In the genomic region with DNA sequence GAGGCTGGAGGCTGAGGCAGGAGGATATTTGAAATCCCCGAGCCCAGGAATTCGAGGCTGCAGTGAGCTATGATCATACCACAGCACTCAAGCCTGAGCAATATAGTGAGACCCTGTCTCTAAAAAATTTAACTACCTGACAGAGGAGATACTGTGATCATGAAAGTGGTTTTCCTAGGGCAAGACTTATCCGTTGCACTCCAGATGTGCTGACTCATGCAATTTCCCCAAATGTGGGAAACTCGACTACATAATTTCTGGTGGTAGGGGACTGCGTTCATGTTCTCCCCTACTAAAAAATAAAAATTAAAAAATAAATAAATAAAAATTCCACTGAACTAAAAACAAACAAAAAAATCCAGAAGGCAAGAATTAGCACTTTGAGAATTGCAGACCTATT, we compare ENCODE assay signal across 1 cellular context.
TF ChIP-seq lines count a peak whose summit lies in the region.

No MANE protein-coding gene starts in this region.

TF ChIP-seq in K562, 482 proteins besides CTCF, POLR2A, EP300 and RAD21 (continued from another document):
- no peak for TF ChIP-seq KDM4B (IDR thresholded peaks at IDR 0.05; ENCODE audit: borderline replicate concordance in 2 of 2, low read depth in 1 of 2)
- TF ChIP-seq, protein P1, sequence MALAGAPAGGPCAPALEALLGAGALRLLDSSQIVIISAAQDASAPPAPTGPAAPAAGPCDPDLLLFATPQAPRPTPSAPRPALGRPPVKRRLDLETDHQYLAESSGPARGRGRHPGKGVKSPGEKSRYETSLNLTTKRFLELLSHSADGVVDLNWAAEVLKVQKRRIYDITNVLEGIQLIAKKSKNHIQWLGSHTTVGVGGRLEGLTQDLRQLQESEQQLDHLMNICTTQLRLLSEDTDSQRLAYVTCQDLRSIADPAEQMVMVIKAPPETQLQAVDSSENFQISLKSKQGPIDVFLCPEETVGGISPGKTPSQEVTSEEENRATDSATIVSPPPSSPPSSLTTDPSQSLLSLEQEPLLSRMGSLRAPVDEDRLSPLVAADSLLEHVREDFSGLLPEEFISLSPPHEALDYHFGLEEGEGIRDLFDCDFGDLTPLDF (CRISPR knock-in tag; IDR thresholded peaks at IDR 0.05): no peak
- no peak for TF ChIP-seq ZNF717 (CRISPR knock-in tag; IDR thresholded peaks at IDR 0.05)
- TF ChIP-seq, protein P2, sequence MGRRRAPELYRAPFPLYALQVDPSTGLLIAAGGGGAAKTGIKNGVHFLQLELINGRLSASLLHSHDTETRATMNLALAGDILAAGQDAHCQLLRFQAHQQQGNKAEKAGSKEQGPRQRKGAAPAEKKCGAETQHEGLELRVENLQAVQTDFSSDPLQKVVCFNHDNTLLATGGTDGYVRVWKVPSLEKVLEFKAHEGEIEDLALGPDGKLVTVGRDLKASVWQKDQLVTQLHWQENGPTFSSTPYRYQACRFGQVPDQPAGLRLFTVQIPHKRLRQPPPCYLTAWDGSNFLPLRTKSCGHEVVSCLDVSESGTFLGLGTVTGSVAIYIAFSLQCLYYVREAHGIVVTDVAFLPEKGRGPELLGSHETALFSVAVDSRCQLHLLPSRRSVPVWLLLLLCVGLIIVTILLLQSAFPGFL (CRISPR knock-in tag; IDR thresholded peaks at IDR 0.05): no peak
- TF ChIP-seq SNRNP70 (optimal IDR thresholded peaks at IDR 0.05; ENCODE audit: low read depth, low read length): no peak
- TF ChIP-seq SMARCA4 (IDR thresholded peaks at IDR 0.05): peak; percentile 71
- TF ChIP-seq, protein P3, sequence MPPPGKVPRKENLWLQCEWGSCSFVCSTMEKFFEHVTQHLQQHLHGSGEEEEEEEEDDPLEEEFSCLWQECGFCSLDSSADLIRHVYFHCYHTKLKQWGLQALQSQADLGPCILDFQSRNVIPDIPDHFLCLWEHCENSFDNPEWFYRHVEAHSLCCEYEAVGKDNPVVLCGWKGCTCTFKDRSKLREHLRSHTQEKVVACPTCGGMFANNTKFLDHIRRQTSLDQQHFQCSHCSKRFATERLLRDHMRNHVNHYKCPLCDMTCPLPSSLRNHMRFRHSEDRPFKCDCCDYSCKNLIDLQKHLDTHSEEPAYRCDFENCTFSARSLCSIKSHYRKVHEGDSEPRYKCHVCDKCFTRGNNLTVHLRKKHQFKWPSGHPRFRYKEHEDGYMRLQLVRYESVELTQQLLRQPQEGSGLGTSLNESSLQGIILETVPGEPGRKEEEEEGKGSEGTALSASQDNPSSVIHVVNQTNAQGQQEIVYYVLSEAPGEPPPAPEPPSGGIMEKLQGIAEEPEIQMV (tag; conservative IDR thresholded peaks at IDR 0.05; ENCODE audit: low read depth): no peak
- TF ChIP-seq HLTF (IDR thresholded peaks at IDR 0.05): no peak
- no peak for TF ChIP-seq E2F3 (CRISPR knock-in tag; IDR thresholded peaks at IDR 0.05)
- TF ChIP-seq PHF21A (IDR thresholded peaks at IDR 0.05; ENCODE audit: borderline replicate concordance, low read depth): no peak
- peak; percentile 51; the same call in 1 of the 2 replicates for TF ChIP-seq BACH1 (tag; IDR thresholded peaks at IDR 0.05)
- no peak for TF ChIP-seq ZSCAN32 (CRISPR knock-in tag; IDR thresholded peaks at IDR 0.05)
- no peak for TF ChIP-seq LARP7 (IDR thresholded peaks at IDR 0.05)
- peak; percentile 49; the same call in 1 of the 2 replicates for TF ChIP-seq NFE2L1 (tag; IDR thresholded peaks at IDR 0.05; ENCODE audit: borderline replicate concordance, low read depth)
- TF ChIP-seq, protein P4, sequence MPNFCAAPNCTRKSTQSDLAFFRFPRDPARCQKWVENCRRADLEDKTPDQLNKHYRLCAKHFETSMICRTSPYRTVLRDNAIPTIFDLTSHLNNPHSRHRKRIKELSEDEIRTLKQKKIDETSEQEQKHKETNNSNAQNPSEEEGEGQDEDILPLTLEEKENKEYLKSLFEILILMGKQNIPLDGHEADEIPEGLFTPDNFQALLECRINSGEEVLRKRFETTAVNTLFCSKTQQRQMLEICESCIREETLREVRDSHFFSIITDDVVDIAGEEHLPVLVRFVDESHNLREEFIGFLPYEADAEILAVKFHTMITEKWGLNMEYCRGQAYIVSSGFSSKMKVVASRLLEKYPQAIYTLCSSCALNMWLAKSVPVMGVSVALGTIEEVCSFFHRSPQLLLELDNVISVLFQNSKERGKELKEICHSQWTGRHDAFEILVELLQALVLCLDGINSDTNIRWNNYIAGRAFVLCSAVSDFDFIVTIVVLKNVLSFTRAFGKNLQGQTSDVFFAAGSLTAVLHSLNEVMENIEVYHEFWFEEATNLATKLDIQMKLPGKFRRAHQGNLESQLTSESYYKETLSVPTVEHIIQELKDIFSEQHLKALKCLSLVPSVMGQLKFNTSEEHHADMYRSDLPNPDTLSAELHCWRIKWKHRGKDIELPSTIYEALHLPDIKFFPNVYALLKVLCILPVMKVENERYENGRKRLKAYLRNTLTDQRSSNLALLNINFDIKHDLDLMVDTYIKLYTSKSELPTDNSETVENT (CRISPR knock-in tag; IDR thresholded peaks at IDR 0.05): no peak
- TF ChIP-seq PHF20 (IDR thresholded peaks at IDR 0.05; ENCODE audit: partially characterized antibody): no peak
- TF ChIP-seq CHCHD3 (CRISPR knock-in tag; IDR thresholded peaks at IDR 0.05): no peak
- TF ChIP-seq ZNF316 (IDR thresholded peaks at IDR 0.05): peak; percentile 99
- TF ChIP-seq MAFK (IDR thresholded peaks at IDR 0.05; ENCODE audit: low read length): peak; percentile 99
- TF ChIP-seq, protein P5, sequence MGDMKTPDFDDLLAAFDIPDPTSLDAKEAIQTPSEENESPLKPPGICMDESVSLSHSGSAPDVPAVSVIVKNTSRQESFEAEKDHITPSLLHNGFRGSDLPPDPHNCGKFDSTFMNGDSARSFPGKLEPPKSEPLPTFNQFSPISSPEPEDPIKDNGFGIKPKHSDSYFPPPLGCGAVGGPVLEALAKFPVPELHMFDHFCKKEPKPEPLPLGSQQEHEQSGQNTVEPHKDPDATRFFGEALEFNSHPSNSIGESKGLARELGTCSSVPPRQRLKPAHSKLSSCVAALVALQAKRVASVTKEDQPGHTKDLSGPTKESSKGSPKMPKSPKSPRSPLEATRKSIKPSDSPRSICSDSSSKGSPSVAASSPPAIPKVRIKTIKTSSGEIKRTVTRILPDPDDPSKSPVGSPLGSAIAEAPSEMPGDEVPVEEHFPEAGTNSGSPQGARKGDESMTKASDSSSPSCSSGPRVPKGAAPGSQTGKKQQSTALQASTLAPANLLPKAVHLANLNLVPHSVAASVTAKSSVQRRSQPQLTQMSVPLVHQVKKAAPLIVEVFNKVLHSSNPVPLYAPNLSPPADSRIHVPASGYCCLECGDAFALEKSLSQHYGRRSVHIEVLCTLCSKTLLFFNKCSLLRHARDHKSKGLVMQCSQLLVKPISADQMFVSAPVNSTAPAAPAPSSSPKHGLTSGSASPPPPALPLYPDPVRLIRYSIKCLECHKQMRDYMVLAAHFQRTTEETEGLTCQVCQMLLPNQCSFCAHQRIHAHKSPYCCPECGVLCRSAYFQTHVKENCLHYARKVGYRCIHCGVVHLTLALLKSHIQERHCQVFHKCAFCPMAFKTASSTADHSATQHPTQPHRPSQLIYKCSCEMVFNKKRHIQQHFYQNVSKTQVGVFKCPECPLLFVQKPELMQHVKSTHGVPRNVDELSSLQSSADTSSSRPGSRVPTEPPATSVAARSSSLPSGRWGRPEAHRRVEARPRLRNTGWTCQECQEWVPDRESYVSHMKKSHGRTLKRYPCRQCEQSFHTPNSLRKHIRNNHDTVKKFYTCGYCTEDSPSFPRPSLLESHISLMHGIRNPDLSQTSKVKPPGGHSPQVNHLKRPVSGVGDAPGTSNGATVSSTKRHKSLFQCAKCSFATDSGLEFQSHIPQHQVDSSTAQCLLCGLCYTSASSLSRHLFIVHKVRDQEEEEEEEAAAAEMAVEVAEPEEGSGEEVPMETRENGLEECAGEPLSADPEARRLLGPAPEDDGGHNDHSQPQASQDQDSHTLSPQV (IDR thresholded peaks at IDR 0.05): 0 out of 2 replicates have a peak, but pooled peaks have one; percentile 11
- TF ChIP-seq, protein P6, sequence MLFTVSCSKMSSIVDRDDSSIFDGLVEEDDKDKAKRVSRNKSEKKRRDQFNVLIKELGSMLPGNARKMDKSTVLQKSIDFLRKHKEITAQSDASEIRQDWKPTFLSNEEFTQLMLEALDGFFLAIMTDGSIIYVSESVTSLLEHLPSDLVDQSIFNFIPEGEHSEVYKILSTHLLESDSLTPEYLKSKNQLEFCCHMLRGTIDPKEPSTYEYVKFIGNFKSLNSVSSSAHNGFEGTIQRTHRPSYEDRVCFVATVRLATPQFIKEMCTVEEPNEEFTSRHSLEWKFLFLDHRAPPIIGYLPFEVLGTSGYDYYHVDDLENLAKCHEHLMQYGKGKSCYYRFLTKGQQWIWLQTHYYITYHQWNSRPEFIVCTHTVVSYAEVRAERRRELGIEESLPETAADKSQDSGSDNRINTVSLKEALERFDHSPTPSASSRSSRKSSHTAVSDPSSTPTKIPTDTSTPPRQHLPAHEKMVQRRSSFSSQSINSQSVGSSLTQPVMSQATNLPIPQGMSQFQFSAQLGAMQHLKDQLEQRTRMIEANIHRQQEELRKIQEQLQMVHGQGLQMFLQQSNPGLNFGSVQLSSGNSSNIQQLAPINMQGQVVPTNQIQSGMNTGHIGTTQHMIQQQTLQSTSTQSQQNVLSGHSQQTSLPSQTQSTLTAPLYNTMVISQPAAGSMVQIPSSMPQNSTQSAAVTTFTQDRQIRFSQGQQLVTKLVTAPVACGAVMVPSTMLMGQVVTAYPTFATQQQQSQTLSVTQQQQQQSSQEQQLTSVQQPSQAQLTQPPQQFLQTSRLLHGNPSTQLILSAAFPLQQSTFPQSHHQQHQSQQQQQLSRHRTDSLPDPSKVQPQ (CRISPR knock-in tag; IDR thresholded peaks at IDR 0.05; ENCODE audit: borderline replicate concordance): no peak
- TF ChIP-seq HNRNPL (IDR thresholded peaks at IDR 0.05; ENCODE audit: low read depth, low read length): no peak
- TF ChIP-seq, protein P7, sequence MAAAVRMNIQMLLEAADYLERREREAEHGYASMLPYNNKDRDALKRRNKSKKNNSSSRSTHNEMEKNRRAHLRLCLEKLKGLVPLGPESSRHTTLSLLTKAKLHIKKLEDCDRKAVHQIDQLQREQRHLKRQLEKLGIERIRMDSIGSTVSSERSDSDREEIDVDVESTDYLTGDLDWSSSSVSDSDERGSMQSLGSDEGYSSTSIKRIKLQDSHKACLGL (CRISPR knock-in tag; IDR thresholded peaks at IDR 0.05; ENCODE audit: borderline replicate concordance, poor library complexity, severe bottlenecking): no peak
- TF ChIP-seq, protein P8, sequence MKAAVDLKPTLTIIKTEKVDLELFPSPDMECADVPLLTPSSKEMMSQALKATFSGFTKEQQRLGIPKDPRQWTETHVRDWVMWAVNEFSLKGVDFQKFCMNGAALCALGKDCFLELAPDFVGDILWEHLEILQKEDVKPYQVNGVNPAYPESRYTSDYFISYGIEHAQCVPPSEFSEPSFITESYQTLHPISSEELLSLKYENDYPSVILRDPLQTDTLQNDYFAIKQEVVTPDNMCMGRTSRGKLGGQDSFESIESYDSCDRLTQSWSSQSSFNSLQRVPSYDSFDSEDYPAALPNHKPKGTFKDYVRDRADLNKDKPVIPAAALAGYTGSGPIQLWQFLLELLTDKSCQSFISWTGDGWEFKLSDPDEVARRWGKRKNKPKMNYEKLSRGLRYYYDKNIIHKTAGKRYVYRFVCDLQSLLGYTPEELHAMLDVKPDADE (conservative IDR thresholded peaks at IDR 0.05; ENCODE audit: control insufficient read depth, low read depth, low read length): no peak
- no peak for TF ChIP-seq CEBPB (tag; IDR thresholded peaks at IDR 0.05)
- TF ChIP-seq XRCC4 (IDR thresholded peaks at IDR 0.05; ENCODE audit: extremely low read depth, insufficient read depth, insufficient read length): no peak
- no peak for TF ChIP-seq ZNF764 (CRISPR knock-in tag; IDR thresholded peaks at IDR 0.05; ENCODE audit: low read depth)
- no peak for TF ChIP-seq ZZZ3 (IDR thresholded peaks at IDR 0.05)
- TF ChIP-seq, protein P9, sequence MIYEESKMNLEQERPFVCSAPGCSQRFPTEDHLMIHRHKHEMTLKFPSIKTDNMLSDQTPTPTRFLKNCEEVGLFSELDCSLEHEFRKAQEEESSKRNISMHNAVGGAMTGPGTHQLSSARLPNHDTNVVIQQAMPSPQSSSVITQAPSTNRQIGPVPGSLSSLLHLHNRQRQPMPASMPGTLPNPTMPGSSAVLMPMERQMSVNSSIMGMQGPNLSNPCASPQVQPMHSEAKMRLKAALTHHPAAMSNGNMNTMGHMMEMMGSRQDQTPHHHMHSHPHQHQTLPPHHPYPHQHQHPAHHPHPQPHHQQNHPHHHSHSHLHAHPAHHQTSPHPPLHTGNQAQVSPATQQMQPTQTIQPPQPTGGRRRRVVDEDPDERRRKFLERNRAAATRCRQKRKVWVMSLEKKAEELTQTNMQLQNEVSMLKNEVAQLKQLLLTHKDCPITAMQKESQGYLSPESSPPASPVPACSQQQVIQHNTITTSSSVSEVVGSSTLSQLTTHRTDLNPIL (CRISPR knock-in tag; IDR thresholded peaks at IDR 0.05): no peak
- TF ChIP-seq KLF6 (CRISPR knock-in tag; IDR thresholded peaks at IDR 0.05; ENCODE audit: borderline replicate concordance): no peak
- no peak for TF ChIP-seq ZC3H11A (IDR thresholded peaks at IDR 0.05; ENCODE audit: low read depth, low read length)
- TF ChIP-seq NR4A1 (CRISPR knock-in tag; IDR thresholded peaks at IDR 0.05): no peak
- no peak for TF ChIP-seq NR4A1 (tag; IDR thresholded peaks at IDR 0.05)
- TF ChIP-seq SAFB2 (IDR thresholded peaks at IDR 0.05; ENCODE audit: borderline replicate concordance, low read depth, low read length, severe bottlenecking): no peak
